ENCODE assay signal across 7 cellular contexts in genomic region chr9:110132531-110132930, GRCh38.
DNase-seq lines count a peak whose midpoint lies in the region; ATAC-seq, FAIRE-seq and TF ChIP-seq lines count a peak whose summit lies in the region.
"Not testable (repeated sequence)": the region's sequence is repeated elsewhere in the genome, so short reads cannot be mapped to it uniquely, and the experiment has no call there.

No MANE protein-coding gene starts in this region.

- FAIRE-seq in H1 (lab: Jason Lieb, UNC): not testable (repeated sequence)

- H3K36me3 ChIP-seq in ACC112 (ENCODE audit: insufficient read depth, low read length) (peaks cover 15% of the 10 kb centered on the region; the same call in 1 of the 2 replicates), GM23248 (ENCODE audit: low read depth) (peaks cover 16% of the 10 kb centered on the region; the same call in 1 of the 2 replicates), OCI-LY1 (ENCODE audit: insufficient read depth, low read length) (peaks cover 36% of the 10 kb centered on the region; the same call in 1 of the 2 replicates), H1 (ENCODE audit: control insufficient read depth in 2 of 4, insufficient read depth in 4 of 4, low read length in 3 of 4) (peaks cover 0 to 16% (median 9%) of the 10 kb centered on the region in 4 experiments; a peak in 5 of 8 replicates), sigmoid colon (peaks cover 0 to 14% (median 11%) of the 10 kb centered on the region in 4 donors)

- H4K8ac ChIP-seq in H1 (ENCODE audit: extremely low read depth, insufficient read depth, low read length): not testable (repeated sequence)

- H3K4me3 Mint-ChIP-seq in T-helper 17 cell: not testable (repeated sequence)

- H3K4me1 ChIP-seq in ACC112 (ENCODE audit: control insufficient read depth, insufficient read depth, low read length, unreplicated experiment) (peaks cover 82% of the 10 kb centered on the region), GM23248 (ENCODE audit: insufficient read depth) (peaks cover 48% of the 10 kb centered on the region), OCI-LY1 (ENCODE audit: insufficient read depth, low read length, severe bottlenecking) (peaks cover 61% of the 10 kb centered on the region), H1 (replicated peaks in 1 of 4; ENCODE audit: control insufficient read depth in 3 of 4, insufficient read depth in 4 of 4, low read length in 3 of 4) (peaks cover 5 to 28% (median 21%) of the 10 kb centered on the region in 4 experiments), sigmoid colon (peaks cover 0 to 78% (median 58%) of the 10 kb centered on the region in 4 donors)

- not testable (repeated sequence) for H3K4me2 ChIP-seq in GM23248 (ENCODE audit: unreplicated experiment); OCI-LY1 (ENCODE audit: low read length); H1 (ENCODE audit: insufficient read depth in 1 of 2, low read depth in 2 of 2, low read length in 2 of 2)

- WGBS in GM23248 (ENCODE audit: low coverage in 1 of 2, low lambda C conversion rate in 2 of 2, missing lambda C conversion rate in 2 of 2), 2 experiments: 96% methylated on average over 3 of the region's 3 CpGs
- WGBS in H1 (ENCODE audit: extremely low coverage in 1 of 2, insufficient coverage in 1 of 2, insufficient read length in 1 of 2, insufficient replicate concordance in 2 of 2, low coverage in 1 of 2, low lambda C conversion rate in 2 of 2, missing lambda C conversion rate in 1 of 2), 2 experiments: 93% methylated on average over 3 of the region's 3 CpGs; no CpG with 5 or more reads in 1 of the 2 experiments
- WGBS in sigmoid colon, 2 donors: 90 to 95% methylated on average over 3 of the region's 3 CpGs

- H3K79me2 ChIP-seq in ACC112 (ENCODE audit: control insufficient read depth, insufficient read depth, low read length, unreplicated experiment) (peaks cover 97% of the 10 kb centered on the region), GM23248 (ENCODE audit: insufficient read depth) (peaks cover 100% of the 10 kb centered on the region), OCI-LY1 (ENCODE audit: insufficient read depth, low read length) (peaks cover 49% of the 10 kb centered on the region), H1 (ENCODE audit: control insufficient read depth in 1 of 2, insufficient read depth in 2 of 2, low read length in 2 of 2) (peaks cover 0 to 49% of the 10 kb centered on the region in 2 experiments; a peak in 2 of 4 replicates)

- H3K9ac ChIP-seq in GM23248; OCI-LY1 (ENCODE audit: low read length); H1 (replicated peaks in 1 of 4; ENCODE audit: extremely low read depth in 1 of 4, low read depth in 3 of 4, low read length in 3 of 4): not testable (repeated sequence)

- H3K4me1 Mint-ChIP-seq in T-helper 17 cell: not testable (repeated sequence)

- H3K9me3 ChIP-seq in GM23248 (ENCODE audit: low read depth); OCI-LY1 (ENCODE audit: low read length); T-helper 17 cell (ENCODE audit: control insufficient read depth, low read length, poor library complexity, severe bottlenecking); H1 (ENCODE audit: insufficient read depth in 2 of 2, low read depth in 1 of 2, low read length in 1 of 2); sigmoid colon: not testable (repeated sequence)

- H4K5ac ChIP-seq in H1 (ENCODE audit: insufficient read length, low read depth, low read length): not testable (repeated sequence)

- H3K36me3 Mint-ChIP-seq in T-helper 17 cell (ENCODE audit: low read depth): not testable (repeated sequence)

- not testable (repeated sequence) for TF ChIP-seq EP300 in H1 (IDR thresholded peaks at IDR 0.05; ENCODE audit: borderline replicate concordance in 1 of 2, low read depth in 2 of 2, low read length in 2 of 2); sigmoid colon (IDR thresholded peaks at IDR 0.05)

- in situ Hi-C loops in GM23248 (cut with MboI): not testable (repeated sequence)

- TF ChIP-seq RAD21 in H1 (IDR thresholded peaks at IDR 0.05 in 1 of 2, conservative IDR thresholded peaks at IDR 0.05 in 1 of 2; ENCODE audit: low read depth in 2 of 2, low read length in 2 of 2): not testable (repeated sequence)

- not testable (repeated sequence) for DNase-seq in GM23248; T-helper 17 cell; H1 (ENCODE audit: low read depth in 1 of 2, low spot score in 2 of 2); left lobe of liver (ENCODE audit: low spot score); sigmoid colon

- H4K91ac ChIP-seq in H1 (replicated peaks; ENCODE audit: insufficient read length, low read length): not testable (repeated sequence)

- H2BK15ac ChIP-seq in H1 (ENCODE audit: low read length): not testable (repeated sequence)

- ATAC-seq in T-helper 17 cell: not testable (repeated sequence)
- peak; percentile 48 for ATAC-seq in left lobe of liver

- not testable (repeated sequence) for H3K4ac ChIP-seq in H1 (replicated peaks; ENCODE audit: insufficient read length, low read depth, low read length)

- TF ChIP-seq CTCF in OCI-LY1 (IDR thresholded peaks at IDR 0.05; ENCODE audit: low read length); H1 (IDR thresholded peaks at IDR 0.05; ENCODE audit: control extremely low read depth in 1 of 3, insufficient read depth in 1 of 3, low read depth in 1 of 3, low read length in 3 of 3); sigmoid colon (IDR thresholded peaks at IDR 0.05): not testable (repeated sequence)

- H3K9me2 ChIP-seq in GM23248 (ENCODE audit: insufficient read depth); OCI-LY1 (ENCODE audit: low read depth, low read length): not testable (repeated sequence)

- TF ChIP-seq POLR2A in H1 (IDR thresholded peaks at IDR 0.05; ENCODE audit: control extremely low read depth in 1 of 2, low read depth in 2 of 2, low read length in 2 of 2); sigmoid colon (IDR thresholded peaks at IDR 0.05): not testable (repeated sequence)

- not testable (repeated sequence) for H2BK5ac ChIP-seq in H1 (ENCODE audit: low read depth, low read length)

- peak overlapping the region; percentile 33; the same call in 1 of the 2 replicates for H2AK5ac ChIP-seq in H1 (ENCODE audit: low read depth, low read length)

- not testable (repeated sequence) for H3K23ac ChIP-seq in H1 (ENCODE audit: insufficient read length)

- H3K4me3 ChIP-seq in ACC112 (ENCODE audit: low read depth, low read length); GM23248; OCI-LY1 (ENCODE audit: low read depth, low read length, poor library complexity, severe bottlenecking); H1 (ENCODE audit: extremely low read depth in 1 of 4, insufficient read depth in 2 of 4, low read depth in 3 of 4, low read length in 4 of 4); sigmoid colon: not testable (repeated sequence)

- peak overlapping the region; percentile 12 for H3K27ac Mint-ChIP-seq in T-helper 17 cell

- H2BK20ac ChIP-seq in H1 (ENCODE audit: low read length): not testable (repeated sequence)

- H4K20me1 ChIP-seq in GM23248 (ENCODE audit: insufficient read depth): peaks cover 27% of the 10 kb centered on the region; the same call in 1 of the 2 replicates
- H4K20me1 ChIP-seq in OCI-LY1 (ENCODE audit: insufficient read depth, low read length); H1 (replicated peaks in 1 of 2; ENCODE audit: control insufficient read depth in 1 of 2, insufficient read depth in 2 of 2, low read length in 2 of 2): not testable (repeated sequence)

- not testable (repeated sequence) for H3K56ac ChIP-seq in H1 (replicated peaks; ENCODE audit: insufficient read length, low read depth, low read length)

- not testable (repeated sequence) for H3K18ac ChIP-seq in H1 (ENCODE audit: extremely low read depth, low read length)

- not testable (repeated sequence) for H2AFZ ChIP-seq in ACC112 (ENCODE audit: low read length, unreplicated experiment); GM23248; OCI-LY1 (ENCODE audit: low read length); H1 (ENCODE audit: low read length)

- H3K27ac ChIP-seq in ACC112 (ENCODE audit: low read depth, low read length) (peak overlapping the region; percentile 89), GM23248 (peak overlapping the region; percentile 53; the same call in 1 of the 2 replicates), OCI-LY1 (ENCODE audit: low read depth, low read length, poor library complexity, severe bottlenecking) (peak overlapping the region; percentile 95), sigmoid colon (peak overlapping the region in 3 of 4 donors; percentile 39 to 91 (median 91))
- not testable (repeated sequence) for H3K27ac ChIP-seq in H1 (ENCODE audit: low read depth, low read length)

- peaks cover 79% of the 10 kb centered on the region for H3F3A ChIP-seq in GM23248 (ENCODE audit: insufficient read depth)
- not testable (repeated sequence) for H3F3A ChIP-seq in OCI-LY1 (ENCODE audit: insufficient read depth, low read length)

- POLR2A ChIA-PET in H1 (lab: Charles Lee; ENCODE audit: partially characterized antibody): interaction anchor here (0.6 kb wide), 1 partner anchor 44 kb away, joined by 3 read pairs; no protein-coding TSS in a partner anchor

- CTCF ChIA-PET in H1 (lab: Charles Lee; ENCODE audit: partially characterized antibody): interaction anchor here (0.5 to 2.0 kb wide), 8 partner anchors 12 to 231 kb away, joined by 3 to 6 read pairs (median 4); no protein-coding TSS in a partner anchor

- peak overlapping the region; percentile 78 for H2BK12ac ChIP-seq in H1 (ENCODE audit: low read depth, low read length)

- H3K14ac ChIP-seq in H1 (ENCODE audit: insufficient read length): not testable (repeated sequence)

- not testable (repeated sequence) for H3K27me3 ChIP-seq in ACC112 (ENCODE audit: insufficient read depth, low read length); GM23248 (replicated peaks; ENCODE audit: insufficient read depth); OCI-LY1 (ENCODE audit: insufficient read depth, low read length); H1 (replicated peaks in 1 of 4; ENCODE audit: control insufficient read depth in 3 of 4, extremely low read depth in 1 of 4, insufficient read depth in 3 of 4, low read length in 3 of 4); sigmoid colon

- not testable (repeated sequence) for H3K79me1 ChIP-seq in H1 (ENCODE audit: low read depth, low read length)

- intact Hi-C loops in sigmoid colon (cut with DNase I): not testable (repeated sequence)

- not testable (repeated sequence) for H3K23me2 ChIP-seq in H1 (ENCODE audit: low read depth, low read length)

- not testable (repeated sequence) for H3K27me3 Mint-ChIP-seq in T-helper 17 cell

- not testable (repeated sequence) for H2BK120ac ChIP-seq in H1 (replicated peaks; ENCODE audit: low read depth, low read length)
